Comparison of ENCODE assay signal across 1 cellular context in genomic region chr1:67314696-67315095, GRCh38.
TF ChIP-seq lines count a peak whose summit lies in the region.

No MANE protein-coding gene starts in this region.

TF ChIP-seq in K562, 482 proteins besides CTCF, POLR2A, EP300 and RAD21:
- TF ChIP-seq, protein P1, sequence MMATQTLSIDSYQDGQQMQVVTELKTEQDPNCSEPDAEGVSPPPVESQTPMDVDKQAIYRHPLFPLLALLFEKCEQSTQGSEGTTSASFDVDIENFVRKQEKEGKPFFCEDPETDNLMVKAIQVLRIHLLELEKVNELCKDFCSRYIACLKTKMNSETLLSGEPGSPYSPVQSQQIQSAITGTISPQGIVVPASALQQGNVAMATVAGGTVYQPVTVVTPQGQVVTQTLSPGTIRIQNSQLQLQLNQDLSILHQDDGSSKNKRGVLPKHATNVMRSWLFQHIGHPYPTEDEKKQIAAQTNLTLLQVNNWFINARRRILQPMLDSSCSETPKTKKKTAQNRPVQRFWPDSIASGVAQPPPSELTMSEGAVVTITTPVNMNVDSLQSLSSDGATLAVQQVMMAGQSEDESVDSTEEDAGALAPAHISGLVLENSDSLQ (IDR thresholded peaks at IDR 0.05): peak; percentile 64
- TF ChIP-seq JUND (IDR thresholded peaks at IDR 0.05; ENCODE audit: borderline replicate concordance, low read depth, low read length) (peak; percentile 10; the same call in 1 of the 2 replicates), JUND (tag; IDR thresholded peaks at IDR 0.05; ENCODE audit: borderline replicate concordance, low read depth, low read length) (no peak), MEIS2 (IDR thresholded peaks at IDR 0.05; ENCODE audit: partially characterized antibody) (peak; percentile 77), ZNF830 (CRISPR knock-in tag; IDR thresholded peaks at IDR 0.05) (no peak), FOS (IDR thresholded peaks at IDR 0.05; ENCODE audit: extremely low read depth, insufficient read length) (no peak), RREB1 (CRISPR knock-in tag; IDR thresholded peaks at IDR 0.05) (no peak), ZNF75A (CRISPR knock-in tag; IDR thresholded peaks at IDR 0.05) (no peak)
- TF ChIP-seq, protein P2, sequence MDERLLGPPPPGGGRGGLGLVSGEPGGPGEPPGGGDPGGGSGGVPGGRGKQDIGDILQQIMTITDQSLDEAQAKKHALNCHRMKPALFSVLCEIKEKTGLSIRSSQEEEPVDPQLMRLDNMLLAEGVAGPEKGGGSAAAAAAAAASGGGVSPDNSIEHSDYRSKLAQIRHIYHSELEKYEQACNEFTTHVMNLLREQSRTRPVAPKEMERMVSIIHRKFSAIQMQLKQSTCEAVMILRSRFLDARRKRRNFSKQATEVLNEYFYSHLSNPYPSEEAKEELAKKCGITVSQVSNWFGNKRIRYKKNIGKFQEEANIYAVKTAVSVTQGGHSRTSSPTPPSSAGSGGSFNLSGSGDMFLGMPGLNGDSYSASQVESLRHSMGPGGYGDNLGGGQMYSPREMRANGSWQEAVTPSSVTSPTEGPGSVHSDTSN (CRISPR knock-in tag; IDR thresholded peaks at IDR 0.05; ENCODE audit: low read depth): no peak
- TF ChIP-seq, protein P2 (tag; conservative IDR thresholded peaks at IDR 0.05; ENCODE audit: low read depth): peak; percentile 59; the same call in 1 of the 2 replicates
